Comparison of ENCODE assay signal across 1 cellular context in the genomic region with DNA sequence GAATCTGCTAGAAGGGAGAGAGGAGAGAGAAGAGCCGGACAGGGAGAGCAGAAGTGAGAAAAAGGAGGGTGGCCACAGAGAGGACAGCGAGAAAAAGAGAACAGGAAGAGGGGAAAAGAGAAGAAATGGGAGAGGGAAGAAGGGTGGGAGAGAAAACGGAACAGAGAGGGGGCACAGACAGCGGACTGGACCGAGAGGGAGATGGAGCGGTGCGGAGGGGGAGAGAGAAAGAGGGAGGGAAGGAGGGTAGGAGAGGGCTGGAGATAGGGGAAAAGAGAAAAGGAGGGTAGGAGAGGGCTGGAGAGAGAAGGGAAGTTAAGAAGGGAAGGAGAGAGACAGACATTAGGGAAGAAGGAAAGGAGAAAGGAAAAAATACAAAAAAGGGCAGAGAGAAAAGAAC.
TF ChIP-seq lines count a peak whose summit lies in the region.

No MANE protein-coding gene starts in this region.

TF ChIP-seq in H1, 55 proteins besides CTCF, POLR2A, EP300 and RAD21:
- no peak for TF ChIP-seq SP1 (IDR thresholded peaks at IDR 0.05; ENCODE audit: low read depth, low read length)
- TF ChIP-seq JUN (IDR thresholded peaks at IDR 0.05; ENCODE audit: low read depth, low read length) = no peak
- TF ChIP-seq RBBP5 (IDR thresholded peaks at IDR 0.05; ENCODE audit: borderline replicate concordance, low read depth, low read length) = no peak
- TF ChIP-seq TAF1 (IDR thresholded peaks at IDR 0.05; ENCODE audit: low read depth, low read length) = no peak
- TF ChIP-seq HDAC2 (IDR thresholded peaks at IDR 0.05; ENCODE audit: borderline replicate concordance in 1 of 2, low read depth in 2 of 2, low read length in 2 of 2) = no peak
- no peak for TF ChIP-seq SIX5 (IDR thresholded peaks at IDR 0.05; ENCODE audit: low read depth, low read length)
- TF ChIP-seq POLR2AphosphoS5 (IDR thresholded peaks at IDR 0.05; ENCODE audit: low read depth, low read length) = no peak
- no peak for TF ChIP-seq CEBPB (IDR thresholded peaks at IDR 0.05; ENCODE audit: low read depth, low read length)
- TF ChIP-seq YY1 (IDR thresholded peaks at IDR 0.05; ENCODE audit: low read depth, low read length) = no peak
- TF ChIP-seq, protein P1, sequence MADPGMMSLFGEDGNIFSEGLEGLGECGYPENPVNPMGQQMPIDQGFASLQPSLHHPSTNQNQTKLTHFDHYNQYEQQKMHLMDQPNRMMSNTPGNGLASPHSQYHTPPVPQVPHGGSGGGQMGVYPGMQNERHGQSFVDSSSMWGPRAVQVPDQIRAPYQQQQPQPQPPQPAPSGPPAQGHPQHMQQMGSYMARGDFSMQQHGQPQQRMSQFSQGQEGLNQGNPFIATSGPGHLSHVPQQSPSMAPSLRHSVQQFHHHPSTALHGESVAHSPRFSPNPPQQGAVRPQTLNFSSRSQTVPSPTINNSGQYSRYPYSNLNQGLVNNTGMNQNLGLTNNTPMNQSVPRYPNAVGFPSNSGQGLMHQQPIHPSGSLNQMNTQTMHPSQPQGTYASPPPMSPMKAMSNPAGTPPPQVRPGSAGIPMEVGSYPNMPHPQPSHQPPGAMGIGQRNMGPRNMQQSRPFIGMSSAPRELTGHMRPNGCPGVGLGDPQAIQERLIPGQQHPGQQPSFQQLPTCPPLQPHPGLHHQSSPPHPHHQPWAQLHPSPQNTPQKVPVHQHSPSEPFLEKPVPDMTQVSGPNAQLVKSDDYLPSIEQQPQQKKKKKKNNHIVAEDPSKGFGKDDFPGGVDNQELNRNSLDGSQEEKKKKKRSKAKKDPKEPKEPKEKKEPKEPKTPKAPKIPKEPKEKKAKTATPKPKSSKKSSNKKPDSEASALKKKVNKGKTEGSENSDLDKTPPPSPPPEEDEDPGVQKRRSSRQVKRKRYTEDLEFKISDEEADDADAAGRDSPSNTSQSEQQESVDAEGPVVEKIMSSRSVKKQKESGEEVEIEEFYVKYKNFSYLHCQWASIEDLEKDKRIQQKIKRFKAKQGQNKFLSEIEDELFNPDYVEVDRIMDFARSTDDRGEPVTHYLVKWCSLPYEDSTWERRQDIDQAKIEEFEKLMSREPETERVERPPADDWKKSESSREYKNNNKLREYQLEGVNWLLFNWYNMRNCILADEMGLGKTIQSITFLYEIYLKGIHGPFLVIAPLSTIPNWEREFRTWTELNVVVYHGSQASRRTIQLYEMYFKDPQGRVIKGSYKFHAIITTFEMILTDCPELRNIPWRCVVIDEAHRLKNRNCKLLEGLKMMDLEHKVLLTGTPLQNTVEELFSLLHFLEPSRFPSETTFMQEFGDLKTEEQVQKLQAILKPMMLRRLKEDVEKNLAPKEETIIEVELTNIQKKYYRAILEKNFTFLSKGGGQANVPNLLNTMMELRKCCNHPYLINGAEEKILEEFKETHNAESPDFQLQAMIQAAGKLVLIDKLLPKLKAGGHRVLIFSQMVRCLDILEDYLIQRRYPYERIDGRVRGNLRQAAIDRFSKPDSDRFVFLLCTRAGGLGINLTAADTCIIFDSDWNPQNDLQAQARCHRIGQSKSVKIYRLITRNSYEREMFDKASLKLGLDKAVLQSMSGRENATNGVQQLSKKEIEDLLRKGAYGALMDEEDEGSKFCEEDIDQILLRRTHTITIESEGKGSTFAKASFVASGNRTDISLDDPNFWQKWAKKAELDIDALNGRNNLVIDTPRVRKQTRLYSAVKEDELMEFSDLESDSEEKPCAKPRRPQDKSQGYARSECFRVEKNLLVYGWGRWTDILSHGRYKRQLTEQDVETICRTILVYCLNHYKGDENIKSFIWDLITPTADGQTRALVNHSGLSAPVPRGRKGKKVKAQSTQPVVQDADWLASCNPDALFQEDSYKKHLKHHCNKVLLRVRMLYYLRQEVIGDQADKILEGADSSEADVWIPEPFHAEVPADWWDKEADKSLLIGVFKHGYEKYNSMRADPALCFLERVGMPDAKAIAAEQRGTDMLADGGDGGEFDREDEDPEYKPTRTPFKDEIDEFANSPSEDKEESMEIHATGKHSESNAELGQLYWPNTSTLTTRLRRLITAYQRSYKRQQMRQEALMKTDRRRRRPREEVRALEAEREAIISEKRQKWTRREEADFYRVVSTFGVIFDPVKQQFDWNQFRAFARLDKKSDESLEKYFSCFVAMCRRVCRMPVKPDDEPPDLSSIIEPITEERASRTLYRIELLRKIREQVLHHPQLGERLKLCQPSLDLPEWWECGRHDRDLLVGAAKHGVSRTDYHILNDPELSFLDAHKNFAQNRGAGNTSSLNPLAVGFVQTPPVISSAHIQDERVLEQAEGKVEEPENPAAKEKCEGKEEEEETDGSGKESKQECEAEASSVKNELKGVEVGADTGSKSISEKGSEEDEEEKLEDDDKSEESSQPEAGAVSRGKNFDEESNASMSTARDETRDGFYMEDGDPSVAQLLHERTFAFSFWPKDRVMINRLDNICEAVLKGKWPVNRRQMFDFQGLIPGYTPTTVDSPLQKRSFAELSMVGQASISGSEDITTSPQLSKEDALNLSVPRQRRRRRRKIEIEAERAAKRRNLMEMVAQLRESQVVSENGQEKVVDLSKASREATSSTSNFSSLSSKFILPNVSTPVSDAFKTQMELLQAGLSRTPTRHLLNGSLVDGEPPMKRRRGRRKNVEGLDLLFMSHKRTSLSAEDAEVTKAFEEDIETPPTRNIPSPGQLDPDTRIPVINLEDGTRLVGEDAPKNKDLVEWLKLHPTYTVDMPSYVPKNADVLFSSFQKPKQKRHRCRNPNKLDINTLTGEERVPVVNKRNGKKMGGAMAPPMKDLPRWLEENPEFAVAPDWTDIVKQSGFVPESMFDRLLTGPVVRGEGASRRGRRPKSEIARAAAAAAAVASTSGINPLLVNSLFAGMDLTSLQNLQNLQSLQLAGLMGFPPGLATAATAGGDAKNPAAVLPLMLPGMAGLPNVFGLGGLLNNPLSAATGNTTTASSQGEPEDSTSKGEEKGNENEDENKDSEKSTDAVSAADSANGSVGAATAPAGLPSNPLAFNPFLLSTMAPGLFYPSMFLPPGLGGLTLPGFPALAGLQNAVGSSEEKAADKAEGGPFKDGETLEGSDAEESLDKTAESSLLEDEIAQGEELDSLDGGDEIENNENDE (IDR thresholded peaks at IDR 0.05; ENCODE audit: insufficient replicate concordance, low read length) = no peak
- TF ChIP-seq ASH2L (IDR thresholded peaks at IDR 0.05; ENCODE audit: low read length) = no peak
- TF ChIP-seq SRF (IDR thresholded peaks at IDR 0.05; ENCODE audit: low read depth, low read length) = no peak
- no peak for TF ChIP-seq SAP30 (IDR thresholded peaks at IDR 0.05; ENCODE audit: insufficient read depth, insufficient replicate concordance, low read length)
